Comparison of ENCODE assay signal across 8 cellular contexts in genomic region chr9:21800931-21801682, GRCh38. TPM values are rescaled to one million over a fixed set of nuclear protein-coding genes. Genes with fewer than 3 reads are reported as not detected.
DNase-seq lines count a peak whose midpoint lies in the region; ATAC-seq, FAIRE-seq and TF ChIP-seq lines count a peak whose summit lies in the region.

No MANE protein-coding gene starts in this region.

- H3K36me3 Mint-ChIP-seq in osteocyte (ENCODE audit: unreplicated experiment): no peaks in the 10 kb centered on the region

- no peaks in the 10 kb centered on the region for H3K9me3 Mint-ChIP-seq in osteocyte (ENCODE audit: unreplicated experiment)

- H3K9me2 ChIP-seq in OCI-LY1 (ENCODE audit: low read depth, low read length): no peaks in the 10 kb centered on the region

- CTCF ChIA-PET in endothelial cell of umbilical vein (lab: Charles Lee): interaction anchor here (1.3 to 3.3 kb wide), 4 partner anchors 12 to 475 kb away, joined by 4 to 14 read pairs (median 8); no protein-coding TSS in a partner anchor

- H3K4me3 Mint-ChIP-seq in osteocyte (ENCODE audit: unreplicated experiment): peak overlapping the region; percentile 99

- peak overlapping the region; percentile 88 for H3K4me2 ChIP-seq in OCI-LY1 (ENCODE audit: low read length)
- peak overlapping the region; percentile 96 for H3K4me2 ChIP-seq in endothelial cell of umbilical vein (ENCODE audit: insufficient read depth, low read length)

- H3K27ac ChIP-seq in C4-2B (peak overlapping the region; percentile 89), OCI-LY1 (ENCODE audit: low read depth, low read length, poor library complexity, severe bottlenecking) (no peak overlapping the region), endothelial cell of umbilical vein (ENCODE audit: insufficient read depth, low read depth, low read length) (no peak overlapping the region)

- peaks cover 33% of the 10 kb centered on the region for H3K79me2 ChIP-seq in OCI-LY1 (ENCODE audit: insufficient read depth, low read length)
- H3K79me2 ChIP-seq in endothelial cell of umbilical vein (ENCODE audit: control insufficient read depth, insufficient read depth, low read length): peaks cover 35% of the 10 kb centered on the region

- H3K9me1 ChIP-seq in endothelial cell of umbilical vein (replicated peaks; ENCODE audit: control insufficient read depth, extremely low read depth, insufficient read depth, low read length): no peaks in the 10 kb centered on the region

- H3K36me3 ChIP-seq in OCI-LY1 (ENCODE audit: insufficient read depth, low read length) (peaks cover 15% of the 10 kb centered on the region; the same call in 1 of the 2 replicates), endothelial cell of umbilical vein (ENCODE audit: control insufficient read depth in 2 of 2, extremely low read depth in 1 of 2, insufficient read depth in 2 of 2, low read length in 2 of 2) (no peaks in the 10 kb centered on the region)

- no peaks in the 10 kb centered on the region for H3K9me3 ChIP-seq in OCI-LY1 (ENCODE audit: low read length)
- H3K9me3 ChIP-seq in endothelial cell of umbilical vein (replicated peaks; ENCODE audit: control insufficient read depth, insufficient read depth, low read length): no peaks in the 10 kb centered on the region

- H3K4me3 ChIP-seq in OCI-LY1 (ENCODE audit: low read depth, low read length, poor library complexity, severe bottlenecking): peak overlapping the region; percentile 72
- H3K4me3 ChIP-seq in endothelial cell of umbilical vein (replicated peaks in 1 of 3; ENCODE audit: insufficient read depth in 1 of 3, low read depth in 1 of 3, low read length in 3 of 3): peak overlapping the region in 1 of 3 experiments; percentile 86

- peaks cover 30% of the 10 kb centered on the region for H3K4me1 Mint-ChIP-seq in osteocyte (ENCODE audit: unreplicated experiment)

- peak overlapping the region; percentile 75; the same call in 1 of the 2 replicates for H3K9ac ChIP-seq in OCI-LY1 (ENCODE audit: low read length)
- H3K9ac ChIP-seq in endothelial cell of umbilical vein (replicated peaks; ENCODE audit: extremely low read depth, insufficient read depth, low read length): peak overlapping the region; percentile 83

- intact Hi-C loops in endothelial cell of umbilical vein (cut with micrococcal nuclease): loop anchor here (5.0 kb wide), 1 partner anchor 469 kb away; no protein-coding TSS in a partner anchor

- in situ Hi-C loops in G401 (cut with HindIII; ENCODE audit: low sequenced_read_pairs): no loop called here

- TF ChIP-seq POLR2A in endothelial cell of umbilical vein (IDR thresholded peaks at IDR 0.05; ENCODE audit: low read depth, low read length): no peak

- 0 out of 2 replicates have a peak, but pooled peaks cover 3% of the 10 kb centered on the region for H4K20me1 ChIP-seq in OCI-LY1 (ENCODE audit: insufficient read depth, low read length)
- H4K20me1 ChIP-seq in endothelial cell of umbilical vein (replicated peaks; ENCODE audit: control insufficient read depth, extremely low read depth, insufficient read depth, low read length): no peaks in the 10 kb centered on the region

- H2AFZ ChIP-seq in OCI-LY1 (ENCODE audit: low read length) (peak overlapping the region; percentile 81; the same call in 1 of the 2 replicates), endothelial cell of umbilical vein (ENCODE audit: low read depth, low read length) (peak overlapping the region; percentile 98)

- DNase-seq in endothelial cell of umbilical vein (ENCODE audit: low read depth, low spot score) (no peak), osteocyte (ENCODE audit: extremely low spot score, unreplicated experiment) (no peak), G401 (ENCODE audit: low spot score) (no peak), hepatic stellate cell (ENCODE audit: low spot score) (no peak), inferior parietal cortex (ENCODE audit: extremely low spot score) (no peak)

- H3K27me3 ChIP-seq in OCI-LY1 (ENCODE audit: insufficient read depth, low read length) (0 out of 2 replicates have a peak, but pooled peaks cover 5% of the 10 kb centered on the region), endothelial cell of umbilical vein (ENCODE audit: control insufficient read depth in 2 of 2, insufficient read depth in 2 of 2, low read length in 2 of 2) (peaks cover 9 to 16% of the 10 kb centered on the region in 2 experiments)

- H3K4me1 ChIP-seq in OCI-LY1 (ENCODE audit: insufficient read depth, low read length, severe bottlenecking) (peaks cover 34% of the 10 kb centered on the region), endothelial cell of umbilical vein (ENCODE audit: control insufficient read depth, extremely low read depth, insufficient read depth, low read length) (peaks cover 24% of the 10 kb centered on the region)

- H3F3A ChIP-seq in OCI-LY1 (ENCODE audit: insufficient read depth, low read length): no peaks in the 10 kb centered on the region

- ATAC-seq in HG03135 (IDR thresholded peaks at IDR 0.05; ENCODE audit: unreplicated experiment): no peak

- dilution Hi-C loops in endothelial cell of umbilical vein (cut with MboI; ENCODE audit: extremely low pct_ligation_motif_present, low sequenced_read_pairs): no loop called here

- BruUV-seq in endothelial cell of umbilical vein (replicated peaks; lab: Mats Ljungman, UMichigan): no TSS peak

- H3K27ac Mint-ChIP-seq in osteocyte (ENCODE audit: unreplicated experiment): peak overlapping the region; percentile 96

- H3K27me3 Mint-ChIP-seq in osteocyte (ENCODE audit: unreplicated experiment): peaks cover 40% of the 10 kb centered on the region

- POLR2A ChIA-PET in endothelial cell of umbilical vein (lab: Charles Lee): interaction anchor here (0.6 to 1.5 kb wide), 3 partner anchors 86 to 548 kb away, joined by 3 read pairs; partner anchors contain the start of gene CDKN2B

- no peak for TF ChIP-seq CTCF in C4-2B (conservative IDR thresholded peaks at IDR 0.05)
- TF ChIP-seq CTCF in OCI-LY1 (IDR thresholded peaks at IDR 0.05; ENCODE audit: low read length): no peak
- TF ChIP-seq CTCF in endothelial cell of umbilical vein (IDR thresholded peaks at IDR 0.05; ENCODE audit: extremely low read depth in 1 of 2, insufficient read depth in 1 of 2, low read depth in 1 of 2, low read length in 2 of 2): no peak
- TF ChIP-seq CTCF in osteocyte (IDR thresholded peaks at IDR 0.05): no peak

- FAIRE-seq in endothelial cell of umbilical vein (lab: Jason Lieb, UNC): no peak

TF ChIP-seq in endothelial cell of umbilical vein, 7 proteins besides CTCF, POLR2A, EP300 and RAD21:
- TF ChIP-seq EZH2 (IDR thresholded peaks at IDR 0.05; ENCODE audit: borderline replicate concordance, low read depth, low read length, severe bottlenecking) (no peak), POLR2AphosphoS5 (IDR thresholded peaks at IDR 0.05; ENCODE audit: insufficient read depth, low read depth, low read length) (no peak), JUN (IDR thresholded peaks at IDR 0.05; ENCODE audit: borderline replicate concordance, insufficient read depth, insufficient read length, low read depth) (no peak), FOS (IDR thresholded peaks at IDR 0.05; ENCODE audit: borderline replicate concordance, insufficient read depth, low read length) (no peak), MYC (IDR thresholded peaks at IDR 0.05; ENCODE audit: low read depth, low read length) (no peak)

RNA-seq across cellular contexts. Expression of gene MTAP, which starts 1.3 kb away (rescaled TPM):
- total RNA-seq in endothelial cell of umbilical vein (51.2 and 55.1 TPM in 2 replicates), osteocyte (42.5 and 45.8 TPM in 2 replicates)
- polyA plus RNA-seq in endothelial cell of umbilical vein: 5.7 and 11.3 TPM in 2 replicates
- polyA plus RNA-seq in endothelial cell of umbilical vein (2011; cell fraction: cytosol; rRNA removed): 10.5 and 11.8 TPM in 2 replicates
- 20.9 and 28.0 TPM in 2 replicates for polyA plus RNA-seq in endothelial cell of umbilical vein (2011; cell fraction: nucleus; rRNA removed)
- polyA plus RNA-seq in endothelial cell of umbilical vein (2012): 27.6 and 39.9 TPM in 2 replicates
- 31.6 and 36.1 TPM in 2 replicates for polyA minus RNA-seq in endothelial cell of umbilical vein
- polyA minus RNA-seq in endothelial cell of umbilical vein (2011; cell fraction: cytosol; rRNA and poly(A)+ RNA removed): 38.3 TPM
- 42.1 and 53.3 TPM in 2 replicates for polyA minus RNA-seq in endothelial cell of umbilical vein (2011; cell fraction: nucleus; rRNA and poly(A)+ RNA removed)
- 15.1 and 17.4 TPM in 2 replicates for total RNA-seq in G401 (2014; rRNA removed; shearing (Covaris generic))
